ENCODE assay signal across 7 cellular contexts in genomic region chr7:22082886-22083710, GRCh38.
A peak's percentile ranks its signal among the peaks of the same experiment; 100 is the strongest.
DNase-seq lines count a peak whose midpoint lies in the region; ATAC-seq, FAIRE-seq and TF ChIP-seq lines count a peak whose summit lies in the region.

No MANE protein-coding gene starts in this region.

- H3K27me3 ChIP-seq in breast epithelium, result no peaks in the 10 kb centered on the region
- peaks cover 0 to 5% of the 10 kb centered on the region in 2 donors for H3K27me3 ChIP-seq in small intestine (ENCODE audit: control insufficient read depth in 2 of 2, insufficient read depth in 2 of 2, low read length in 2 of 2)

- H3K9me3 ChIP-seq in breast epithelium (no peaks in the 10 kb centered on the region), small intestine (ENCODE audit: control insufficient read depth, low read depth) (no peaks in the 10 kb centered on the region)

- TF ChIP-seq CTCF in VCaP (conservative IDR thresholded peaks at IDR 0.05), result peak; percentile 97
- TF ChIP-seq CTCF in breast epithelium (IDR thresholded peaks at IDR 0.05), result peak; percentile 41 to 90 (median 82)

- intact Hi-C loops in breast epithelium (cut with DNase I; ENCODE audit: low total_unique reads), result no loop called here

- WGBS in small intestine, 3 donors, result 0 to 1% (median 0%) methylated on average over 55 of the region's 55 CpGs

- FAIRE-seq in GM18507 (lab: Jason Lieb, UNC) (peak; percentile 73), small intestine (lab: Jason Lieb, UNC) (no peak)

- H3K4me3 ChIP-seq in breast epithelium, result peak overlapping the region; percentile 53 to 74 (median 65)
- H3K4me3 ChIP-seq in small intestine (ENCODE audit: low read depth in 1 of 2, low read length in 2 of 2), result peak overlapping the region; percentile 42 to 60

- H3K27ac ChIP-seq in VCaP (peak overlapping the region; percentile 77), breast epithelium (peak overlapping the region; percentile 80 to 89), small intestine (ENCODE audit: low read depth in 1 of 2, low read length in 1 of 2) (peak overlapping the region in 1 of 2 donors; percentile 93)

- no peak for TF ChIP-seq POLR2A in breast epithelium (IDR thresholded peaks at IDR 0.05)

- peak; percentile 99 for ATAC-seq in HG02973 (IDR thresholded peaks at IDR 0.05; ENCODE audit: unreplicated experiment)

- DNase-seq in GM18507 (ENCODE audit: extremely low spot score, insufficient read length, low read depth), result peak; percentile 71
- DNase-seq in NCI-H2081 (lab: John Stamatoyannopoulos, UW), result peak; percentile 93
- DNase-seq in breast epithelium (ENCODE audit: low spot score in 2 of 2), result peak; percentile 59 to 80
- DNase-seq in iPS-NIHi7 (ENCODE audit: extremely low spot score), result peak; percentile 91
- peak; percentile 76 for DNase-seq in small intestine

- H3K4me1 ChIP-seq in breast epithelium (no peaks in the 10 kb centered on the region), small intestine (ENCODE audit: control insufficient read depth in 2 of 2, insufficient read depth in 1 of 2, low read depth in 1 of 2, low read length in 1 of 2) (peaks cover 0 to 2% of the 10 kb centered on the region in 2 donors)

- H3K36me3 ChIP-seq in breast epithelium (no peaks in the 10 kb centered on the region), small intestine (ENCODE audit: control insufficient read depth in 2 of 2, insufficient read depth in 2 of 2, low read length in 2 of 2) (no peaks in the 10 kb centered on the region)
